In the genomic region with DNA sequence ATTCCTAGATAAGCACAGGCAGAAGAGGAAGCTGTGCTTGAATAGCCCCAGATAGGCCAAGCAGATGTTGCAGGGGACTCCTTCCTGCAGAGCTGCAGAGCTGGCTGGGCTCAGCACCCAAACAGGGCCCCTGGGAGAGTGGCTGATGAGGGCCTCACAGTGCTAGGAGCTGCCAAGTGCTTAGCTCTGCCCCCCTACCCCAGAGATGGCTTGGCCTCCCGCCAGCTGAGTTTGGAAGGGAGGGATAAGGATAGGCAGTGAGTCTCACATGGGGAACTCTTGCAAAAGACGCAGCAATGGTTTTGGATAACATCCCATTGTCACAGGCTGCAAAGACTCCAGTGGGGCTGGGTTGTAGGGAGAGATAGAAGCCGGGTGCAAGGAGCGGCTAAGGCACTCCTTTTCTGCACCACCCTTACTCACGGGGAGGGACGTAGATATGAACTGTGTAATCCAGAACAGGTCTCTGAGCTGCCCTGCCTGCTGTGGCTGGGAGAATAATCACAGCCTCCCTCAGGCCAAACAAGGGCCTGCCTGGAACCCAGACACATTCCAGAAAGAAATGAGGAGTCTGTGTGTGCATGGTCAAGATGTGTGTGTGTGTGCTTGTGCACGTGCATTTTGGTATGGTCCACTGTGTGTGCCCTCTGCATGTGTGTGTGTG, we compare ENCODE assay signal across 15 cellular contexts. TPM values are rescaled to one million over a fixed set of nuclear protein-coding genes. Genes with fewer than 3 reads are reported as not detected.
DNase-seq lines count a peak whose midpoint lies in the region; ATAC-seq and TF ChIP-seq lines count a peak whose summit lies in the region.
"Had no signal": no experiment of that assay in that cellular context is flagged by ENCODE, and none has a peak within 500 bp of the region (broad histone marks: within the 10 kb centered on the region; RNA-seq: fewer than 3 reads in every experiment).

No MANE protein-coding gene starts in this region.

- H3K79me2 ChIP-seq in mammary epithelial cell (ENCODE audit: insufficient read depth, low read length) = no peaks in the 10 kb centered on the region
- no peaks in the 10 kb centered on the region for H3K79me2 ChIP-seq in hepatocyte

- no peaks in the 10 kb centered on the region for H3K9me2 ChIP-seq in hepatocyte (replicated peaks; ENCODE audit: insufficient read depth)

- in situ Hi-C loops in mammary epithelial cell (cut with MboI; ENCODE audit: low sequenced_read_pairs in 2 of 2) = no loop called here
- in situ Hi-C loops in GM13977 (cut with MboI; ENCODE audit: low pct_unique_long_range_greater_than_20kb, low sequenced_read_pairs, unreplicated experiment) = no loop called here

- H3K36me3 ChIP-seq in mammary epithelial cell (ENCODE audit: insufficient read depth, low read length) (no peaks in the 10 kb centered on the region), body of pancreas (replicated peaks in 1 of 2; ENCODE audit: insufficient read depth in 1 of 2, low read depth in 2 of 2) (no peaks in the 10 kb centered on the region), hepatocyte (replicated peaks; ENCODE audit: insufficient read depth, low read depth) (no peaks in the 10 kb centered on the region), upper lobe of right lung (no peaks in the 10 kb centered on the region)
- H3K36me3 ChIP-seq: ascending aorta had no signal

- CTCF ChIA-PET in MCF 10A (lab: Yijun Ruan, JAX) = interaction anchor here (0.6 to 1.2 kb wide), 3 partner anchors 61 to 581 kb away, joined by 3 read pairs; no protein-coding TSS in a partner anchor
- CTCF ChIA-PET in mammary epithelial cell (lab: Charles Lee; ENCODE audit: low non-redundant PET) = interaction anchor here (0.7 kb wide), 1 partner anchor 54 kb away, joined by 27 read pairs; no protein-coding TSS in a partner anchor

- dilution Hi-C loops in mammary epithelial cell (cut with HindIII; ENCODE audit: low sequenced_read_pairs) = no loop called here

- H3K27me3 ChIP-seq in mammary epithelial cell (ENCODE audit: insufficient read depth, low read length) (no peaks in the 10 kb centered on the region), body of pancreas (no peaks in the 10 kb centered on the region), hepatocyte (no peaks in the 10 kb centered on the region), upper lobe of right lung (no peaks in the 10 kb centered on the region)
- H3K27me3 ChIP-seq: ascending aorta had no signal

- ATAC-seq in body of pancreas (peak; percentile 9), upper lobe of right lung (peak; percentile 35), HG03139 (IDR thresholded peaks at IDR 0.05; ENCODE audit: unreplicated experiment) (no peak)
- ATAC-seq in stimulated activated naive CD8-positive, alpha-beta T cell treated with anti-CD3 and anti-CD28 coated beads, Interleukin-15, amount 100 ng/mL, for 72 hours = no peak

- no peak overlapping the region for H3K27ac Mint-ChIP-seq in MCF 10A (ENCODE audit: low read depth, unreplicated experiment)
- H3K27ac Mint-ChIP-seq in stimulated activated naive CD8-positive, alpha-beta T cell treated with anti-CD3 and anti-CD28 coated beads, Interleukin-15, amount 100 ng/mL, for 72 hours = no peak overlapping the region

- H3K27me3 Mint-ChIP-seq in MCF 10A (ENCODE audit: insufficient read depth, unreplicated experiment) = no peaks in the 10 kb centered on the region
- H3K27me3 Mint-ChIP-seq in stimulated activated naive CD8-positive, alpha-beta T cell treated with anti-CD3 and anti-CD28 coated beads, Interleukin-15, amount 100 ng/mL, for 72 hours = peaks cover 6% of the 10 kb centered on the region

- H3K4me2 ChIP-seq in mammary epithelial cell (ENCODE audit: insufficient read depth, low read depth, low read length) (no peak overlapping the region), hepatocyte (no peak overlapping the region)

- no peak overlapping the region for H3K4me3 Mint-ChIP-seq in MCF 10A (ENCODE audit: unreplicated experiment)
- no peak overlapping the region for H3K4me3 Mint-ChIP-seq in stimulated activated naive CD8-positive, alpha-beta T cell treated with anti-CD3 and anti-CD28 coated beads, Interleukin-15, amount 100 ng/mL, for 72 hours

- TF ChIP-seq POLR2A in body of pancreas (IDR thresholded peaks at IDR 0.05) = no peak

- no peaks in the 10 kb centered on the region for H3K9me3 ChIP-seq in mammary epithelial cell (replicated peaks; ENCODE audit: insufficient read depth, low read length)
- no peaks in the 10 kb centered on the region for H3K9me3 ChIP-seq in body of pancreas
- no peaks in the 10 kb centered on the region for H3K9me3 ChIP-seq in hepatocyte (ENCODE audit: low read depth)
- no peaks in the 10 kb centered on the region for H3K9me3 ChIP-seq in upper lobe of right lung
- H3K9me3 ChIP-seq: ascending aorta had no signal

- intact Hi-C loops in MCF 10A (cut with micrococcal nuclease) = no loop called here
- intact Hi-C loops in mammary epithelial cell (cut with micrococcal nuclease) = no loop called here
- intact Hi-C loops in body of pancreas (cut with DNase I) = no loop called here
- intact Hi-C loops in upper lobe of right lung (cut with DNase I) = no loop called here

- 30% methylated on average over 4 of the region's 7 CpGs for WGBS in mammary epithelial cell (ENCODE audit: low coverage, missing lambda C conversion rate)
- 70 to 74% methylated on average over 7 of the region's 7 CpGs for WGBS in body of pancreas, 2 donors
- 29% methylated on average over 7 of the region's 7 CpGs for WGBS in hepatocyte (ENCODE audit: low lambda C conversion rate, missing lambda C conversion rate)

- no peak overlapping the region for H3K4me3 ChIP-seq in mammary epithelial cell (replicated peaks in 1 of 3; ENCODE audit: insufficient read depth in 1 of 3, low read depth in 2 of 3, low read length in 3 of 3)
- H3K4me3 ChIP-seq in body of pancreas = no peak overlapping the region
- H3K4me3 ChIP-seq in hepatocyte = no peak overlapping the region
- no peak overlapping the region for H3K4me3 ChIP-seq in upper lobe of right lung
- H3K4me3 ChIP-seq: ascending aorta had no signal

- H3K9ac ChIP-seq in mammary epithelial cell (ENCODE audit: insufficient read depth, low read length) = no peak overlapping the region

- POLR2A ChIA-PET in MCF 10A (lab: Yijun Ruan, JAX) = interaction anchor here (0.6 to 1.3 kb wide), 5 partner anchors 10 to 1442 kb away, joined by 3 to 4 read pairs (median 3); no protein-coding TSS in a partner anchor

- H3K4me1 ChIP-seq in mammary epithelial cell (ENCODE audit: insufficient read depth, low read length) (peaks cover 30% of the 10 kb centered on the region), body of pancreas (no peaks in the 10 kb centered on the region), hepatocyte (ENCODE audit: insufficient read depth) (peaks cover 26% of the 10 kb centered on the region), upper lobe of right lung (no peaks in the 10 kb centered on the region)

- no peak overlapping the region for H3K27ac ChIP-seq in mammary epithelial cell (ENCODE audit: insufficient read depth, low read depth, low read length)
- H3K27ac ChIP-seq in body of pancreas = no peak overlapping the region
- no peak overlapping the region for H3K27ac ChIP-seq in hepatocyte
- no peak overlapping the region for H3K27ac ChIP-seq in upper lobe of right lung
- H3K27ac ChIP-seq: ascending aorta had no signal

- peaks cover 10% of the 10 kb centered on the region for H3K4me1 Mint-ChIP-seq in MCF 10A (ENCODE audit: insufficient read depth, unreplicated experiment)
- H3K4me1 Mint-ChIP-seq in stimulated activated naive CD8-positive, alpha-beta T cell treated with anti-CD3 and anti-CD28 coated beads, Interleukin-15, amount 100 ng/mL, for 72 hours = no peaks in the 10 kb centered on the region

- H4K20me1 ChIP-seq in mammary epithelial cell (ENCODE audit: insufficient read depth, low read length) (no peaks in the 10 kb centered on the region), hepatocyte (ENCODE audit: insufficient read depth, poor library complexity, severe bottlenecking) (no peaks in the 10 kb centered on the region)

- no peaks in the 10 kb centered on the region for H3K9me3 Mint-ChIP-seq in MCF 10A (ENCODE audit: unreplicated experiment)
- no peaks in the 10 kb centered on the region for H3K9me3 Mint-ChIP-seq in stimulated activated naive CD8-positive, alpha-beta T cell treated with anti-CD3 and anti-CD28 coated beads, Interleukin-15, amount 100 ng/mL, for 72 hours

- DNase-seq in MCF 10A (ENCODE audit: unreplicated experiment) (peak; percentile 68), mammary epithelial cell (no peak), body of pancreas (peak; percentile 12 to 23 (median 19)), hepatocyte (ENCODE audit: low spot score) (peak; percentile 68), upper lobe of right lung (no peak), GM13977 (ENCODE audit: low spot score) (no peak)
- DNase-seq in stimulated activated naive CD8-positive, alpha-beta T cell treated with anti-CD3 and anti-CD28 coated beads, Interleukin-15, amount 100 ng/mL, for 72 hours = no peak
- DNase-seq: ACHN; activated CD4-positive, alpha-beta T cell treated with anti-CD3 and anti-CD28 coated beads, Interleukin-2, amount 50 U/mL, for 4 hours; DMS153; mesenchymal stem cell; NCI-H446 treated with DMSO at 0.1 percent for 48 hours; stimulated activated CD4-positive, alpha-beta T cell treated with anti-CD3 and anti-CD28 coated beads, Interleukin-1b, Interleukin-23, amount 100 ng/mL, for 48 hours had no signal

- H2AFZ ChIP-seq in mammary epithelial cell (ENCODE audit: low read depth, low read length) (no peak overlapping the region), hepatocyte (no peak overlapping the region)

- TF ChIP-seq CTCF in MCF 10A (IDR thresholded peaks at IDR 0.05; ENCODE audit: unreplicated experiment) = no peak
- no peak for TF ChIP-seq CTCF in mammary epithelial cell (conservative IDR thresholded peaks at IDR 0.05 in 1 of 2, IDR thresholded peaks at IDR 0.05 in 1 of 2; ENCODE audit: extremely low read depth in 1 of 2, insufficient read depth in 1 of 2, low read depth in 1 of 2, low read length in 2 of 2)
- no peak for TF ChIP-seq CTCF in body of pancreas (IDR thresholded peaks at IDR 0.05)
- TF ChIP-seq CTCF in hepatocyte (IDR thresholded peaks at IDR 0.05; ENCODE audit: poor library complexity) = no peak
- no peak for TF ChIP-seq CTCF in upper lobe of right lung (IDR thresholded peaks at IDR 0.05)
- no peak for TF ChIP-seq CTCF in GM13977 (IDR thresholded peaks at IDR 0.05; ENCODE audit: extremely low read depth, insufficient read depth, missing control alignments)

- no peaks in the 10 kb centered on the region for H3K36me3 Mint-ChIP-seq in MCF 10A (ENCODE audit: insufficient read depth, unreplicated experiment)

- BruUV-seq in MCF 10A (replicated peaks; lab: Mats Ljungman, UMichigan) (no TSS peak), mammary epithelial cell (replicated peaks; lab: Mats Ljungman, UMichigan) (no TSS peak)

RNA-seq across cellular contexts. Expression of gene MAF, which starts 52.9 kb away (rescaled TPM):
- total RNA-seq in MCF 10A (2022) (0.47 and 0.96 TPM in 2 replicates), mammary epithelial cell (10 to 100 TPM; 10.3 to 27.0 TPM), body of pancreas (10 to 100 TPM; 10.9 to 31.3 TPM), hepatocyte (84.2 and 85.0 TPM in 2 replicates), upper lobe of right lung (66.4 TPM)
- polyA plus RNA-seq in mammary epithelial cell (3.2 TPM), hepatocyte (30.5 and 31.6 TPM in 2 replicates)
- polyA minus RNA-seq in mammary epithelial cell = 3.1 TPM

Comparison
In these comparisons a context has a peak if more than half of its experiments do, and no peak if none do; other contexts are left out.
1. DNase-seq: peak in MCF 10A (single experiment), body of pancreas (4 of 4) and hepatocyte (single experiment); none in mammary epithelial cell (single experiment), upper lobe of right lung (single experiment), stimulated activated naive CD8-positive, alpha-beta T cell treated with anti-CD3 and anti-CD28 coated beads, Interleukin-15, amount 100 ng/mL, for 72 hours (0 of 2) and GM13977 (single experiment).
2. ATAC-seq: peak in body of pancreas (single experiment) and upper lobe of right lung (single experiment); none in HG03139 (single experiment) and stimulated activated naive CD8-positive, alpha-beta T cell treated with anti-CD3 and anti-CD28 coated beads, Interleukin-15, amount 100 ng/mL, for 72 hours (single experiment).